ENCODE assay signal across 1 cellular context in the genomic region with DNA sequence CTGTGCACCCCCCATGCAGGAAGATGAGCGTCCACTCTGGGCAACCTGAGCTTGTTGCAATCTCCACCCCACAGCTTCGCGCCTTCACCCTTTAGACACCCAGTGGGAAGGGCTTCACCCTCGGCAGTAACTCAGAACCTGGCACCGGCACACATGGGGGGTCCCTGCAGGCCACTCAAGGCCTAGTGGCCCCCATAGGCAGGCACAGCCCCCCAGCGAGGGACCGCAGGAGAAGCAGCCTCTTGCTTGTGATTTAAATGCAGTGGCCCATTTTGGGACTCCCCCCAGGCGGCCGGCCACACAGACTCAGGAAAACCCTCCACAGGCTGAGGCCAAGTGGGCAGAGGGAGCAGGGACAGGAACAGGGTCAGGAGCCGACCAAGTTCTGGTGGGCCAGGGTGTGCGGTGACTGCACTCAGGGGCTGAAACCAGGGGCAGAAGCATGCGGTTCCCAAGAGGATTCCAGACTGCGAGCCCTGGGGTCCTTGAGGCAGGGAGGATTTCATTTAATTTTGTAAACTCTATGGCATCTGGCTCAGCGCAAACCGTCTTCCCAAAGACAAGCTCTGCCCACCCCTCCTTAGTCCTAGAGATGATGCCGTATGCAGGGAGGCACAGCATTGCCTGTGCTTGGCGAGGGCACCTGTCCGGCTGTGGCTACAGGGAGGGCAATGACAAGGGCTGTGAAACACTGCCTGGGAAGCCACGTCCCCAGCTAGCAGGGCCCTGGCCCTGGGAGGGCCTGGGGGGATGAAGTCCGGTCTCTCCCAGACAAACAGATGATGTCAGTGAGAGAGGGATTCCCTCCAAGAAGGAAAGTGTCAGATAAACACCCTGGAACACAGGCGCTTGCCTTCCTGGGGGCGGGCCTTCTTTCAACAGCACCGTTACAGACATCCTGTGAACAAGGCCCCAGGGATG.
TF ChIP-seq lines count a peak whose summit lies in the region.

No MANE protein-coding gene starts in this region.

TF ChIP-seq in GM23338, 12 proteins besides CTCF, POLR2A, EP300 and RAD21 (continued from another document):
- TF ChIP-seq, protein P1, sequence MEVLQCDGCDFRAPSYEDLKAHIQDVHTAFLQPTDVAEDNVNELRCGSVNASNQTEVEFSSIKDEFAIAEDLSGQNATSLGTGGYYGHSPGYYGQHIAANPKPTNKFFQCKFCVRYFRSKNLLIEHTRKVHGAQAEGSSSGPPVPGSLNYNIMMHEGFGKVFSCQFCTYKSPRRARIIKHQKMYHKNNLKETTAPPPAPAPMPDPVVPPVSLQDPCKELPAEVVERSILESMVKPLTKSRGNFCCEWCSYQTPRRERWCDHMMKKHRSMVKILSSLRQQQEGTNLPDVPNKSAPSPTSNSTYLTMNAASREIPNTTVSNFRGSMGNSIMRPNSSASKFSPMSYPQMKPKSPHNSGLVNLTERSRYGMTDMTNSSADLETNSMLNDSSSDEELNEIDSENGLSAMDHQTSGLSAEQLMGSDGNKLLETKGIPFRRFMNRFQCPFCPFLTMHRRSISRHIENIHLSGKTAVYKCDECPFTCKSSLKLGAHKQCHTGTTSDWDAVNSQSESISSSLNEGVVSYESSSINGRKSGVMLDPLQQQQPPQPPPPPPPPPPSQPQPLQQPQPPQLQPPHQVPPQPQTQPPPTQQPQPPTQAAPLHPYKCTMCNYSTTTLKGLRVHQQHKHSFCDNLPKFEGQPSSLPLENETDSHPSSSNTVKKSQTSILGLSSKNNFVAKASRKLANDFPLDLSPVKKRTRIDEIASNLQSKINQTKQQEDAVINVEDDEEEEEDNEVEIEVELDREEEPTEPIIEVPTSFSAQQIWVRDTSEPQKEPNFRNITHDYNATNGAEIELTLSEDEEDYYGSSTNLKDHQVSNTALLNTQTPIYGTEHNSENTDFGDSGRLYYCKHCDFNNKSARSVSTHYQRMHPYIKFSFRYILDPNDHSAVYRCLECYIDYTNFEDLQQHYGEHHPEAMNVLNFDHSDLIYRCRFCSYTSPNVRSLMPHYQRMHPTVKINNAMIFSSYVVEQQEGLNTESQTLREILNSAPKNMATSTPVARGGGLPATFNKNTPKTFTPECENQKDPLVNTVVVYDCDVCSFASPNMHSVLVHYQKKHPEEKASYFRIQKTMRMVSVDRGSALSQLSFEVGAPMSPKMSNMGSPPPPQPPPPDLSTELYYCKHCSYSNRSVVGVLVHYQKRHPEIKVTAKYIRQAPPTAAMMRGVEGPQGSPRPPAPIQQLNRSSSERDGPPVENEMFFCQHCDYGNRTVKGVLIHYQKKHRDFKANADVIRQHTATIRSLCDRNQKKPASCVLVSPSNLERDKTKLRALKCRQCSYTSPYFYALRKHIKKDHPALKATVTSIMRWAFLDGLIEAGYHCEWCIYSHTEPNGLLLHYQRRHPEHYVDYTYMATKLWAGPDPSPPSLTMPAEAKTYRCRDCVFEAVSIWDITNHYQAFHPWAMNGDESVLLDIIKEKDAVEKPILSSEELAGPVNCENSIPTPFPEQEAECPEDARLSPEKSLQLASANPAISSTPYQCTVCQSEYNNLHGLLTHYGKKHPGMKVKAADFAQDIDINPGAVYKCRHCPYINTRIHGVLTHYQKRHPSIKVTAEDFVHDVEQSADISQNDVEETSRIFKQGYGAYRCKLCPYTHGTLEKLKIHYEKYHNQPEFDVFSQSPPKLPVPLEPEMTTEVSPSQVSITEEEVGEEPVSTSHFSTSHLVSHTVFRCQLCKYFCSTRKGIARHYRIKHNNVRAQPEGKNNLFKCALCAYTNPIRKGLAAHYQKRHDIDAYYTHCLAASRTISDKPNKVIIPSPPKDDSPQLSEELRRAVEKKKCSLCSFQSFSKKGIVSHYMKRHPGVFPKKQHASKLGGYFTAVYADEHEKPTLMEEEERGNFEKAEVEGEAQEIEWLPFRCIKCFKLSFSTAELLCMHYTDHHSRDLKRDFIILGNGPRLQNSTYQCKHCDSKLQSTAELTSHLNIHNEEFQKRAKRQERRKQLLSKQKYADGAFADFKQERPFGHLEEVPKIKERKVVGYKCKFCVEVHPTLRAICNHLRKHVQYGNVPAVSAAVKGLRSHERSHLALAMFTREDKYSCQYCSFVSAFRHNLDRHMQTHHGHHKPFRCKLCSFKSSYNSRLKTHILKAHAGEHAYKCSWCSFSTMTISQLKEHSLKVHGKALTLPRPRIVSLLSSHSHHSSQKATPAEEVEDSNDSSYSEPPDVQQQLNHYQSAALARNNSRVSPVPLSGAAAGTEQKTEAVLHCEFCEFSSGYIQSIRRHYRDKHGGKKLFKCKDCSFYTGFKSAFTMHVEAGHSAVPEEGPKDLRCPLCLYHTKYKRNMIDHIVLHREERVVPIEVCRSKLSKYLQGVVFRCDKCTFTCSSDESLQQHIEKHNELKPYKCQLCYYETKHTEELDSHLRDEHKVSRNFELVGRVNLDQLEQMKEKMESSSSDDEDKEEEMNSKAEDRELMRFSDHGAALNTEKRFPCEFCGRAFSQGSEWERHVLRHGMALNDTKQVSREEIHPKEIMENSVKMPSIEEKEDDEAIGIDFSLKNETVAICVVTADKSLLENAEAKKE (CRISPR knock-in tag; IDR thresholded peaks at IDR 0.05), result no peak
- TF ChIP-seq ZNF114 (CRISPR knock-in tag; IDR thresholded peaks at IDR 0.05), result no peak
- TF ChIP-seq, protein P2, sequence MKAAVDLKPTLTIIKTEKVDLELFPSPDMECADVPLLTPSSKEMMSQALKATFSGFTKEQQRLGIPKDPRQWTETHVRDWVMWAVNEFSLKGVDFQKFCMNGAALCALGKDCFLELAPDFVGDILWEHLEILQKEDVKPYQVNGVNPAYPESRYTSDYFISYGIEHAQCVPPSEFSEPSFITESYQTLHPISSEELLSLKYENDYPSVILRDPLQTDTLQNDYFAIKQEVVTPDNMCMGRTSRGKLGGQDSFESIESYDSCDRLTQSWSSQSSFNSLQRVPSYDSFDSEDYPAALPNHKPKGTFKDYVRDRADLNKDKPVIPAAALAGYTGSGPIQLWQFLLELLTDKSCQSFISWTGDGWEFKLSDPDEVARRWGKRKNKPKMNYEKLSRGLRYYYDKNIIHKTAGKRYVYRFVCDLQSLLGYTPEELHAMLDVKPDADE (IDR thresholded peaks at IDR 0.05), result no peak
